In genomic region chr4:43286137-43286536, GRCh38 we compare ENCODE assay signal across 39 cellular contexts.
"Had no signal": no experiment of that assay in that cellular context is flagged by ENCODE, and none has a peak within 500 bp of the region (broad histone marks: within the 10 kb centered on the region; RNA-seq: fewer than 3 reads in every experiment).

No MANE protein-coding gene starts in this region.

- H3K4me3 Mint-ChIP-seq: activated naive CD4-positive, alpha-beta T cell treated with anti-CD3 and anti-CD28 coated beads for 36 hours; activated naive CD4-positive, alpha-beta T cell treated with anti-CD3 and anti-CD28 coated beads, Interleukin-2, amount 10 ng/mL, durations not matched to agents 7 days and 5 days; activated naive CD4-positive, alpha-beta T cell treated with anti-CD3 and anti-CD28 coated beads, Interleukin-2, amount 50 U/mL, for 24 hours; activated naive CD8-positive, alpha-beta T cell; activated naive CD8-positive, alpha-beta T cell treated with anti-CD3 and anti-CD28 coated beads for 36 hours; activated naive CD8-positive, alpha-beta T cell treated with anti-CD3 and anti-CD28 coated beads, Interleukin-2, amount 10 ng/mL, durations not matched to agents 7 days and 5 days; activated naive CD8-positive, alpha-beta T cell treated with anti-CD3 and anti-CD28 coated beads, Interleukin-2, amount 50 U/mL, for 24 hours; activated T-cell treated with anti-CD3 and anti-CD28 coated beads, Interleukin-2, amount 50 U/mL, for 24 hours; activated T-cell treated with anti-CD3 and anti-CD28 coated beads, Interleukin-2, amount 50 U/mL, for 4 hours; activated T-cell treated with anti-CD3 and anti-CD28 coated beads, Interleukin-2, amount 50 U/mL, for 72 hours; activated T-helper 1 cell treated with anti-CD3 and anti-CD28 coated beads, Interleukin-12 subunit alpha, Interleukin-12 subunit beta, Interleukin-2, Interleukin-4 antibody, amounts not matched to agents 30 ng/mL and 10 ng/mL and 1 ng/mL, durations not matched to agents 14 hours and 24 hours and 36 hours; activated T-helper 17 cell treated with anti-CD3 and anti-CD28 coated beads, Interleukin-2, amount 50 U/mL, for 72 hours; brain; central memory CD8-positive, alpha-beta T cell had no signal

- H3K27me3 ChIP-seq: adrenal gland, ascending aorta, body of pancreas, brain microvascular endothelial cell, breast epithelium, cardiac muscle cell had no signal

- DNase-seq: activated effector memory CD4-positive, alpha-beta T cell treated with anti-CD3 and anti-CD28 coated beads, Interleukin-2, amount 50 U/mL, for 16 hours; activated effector memory CD4-positive, alpha-beta T cell treated with Interleukin-2 at 50 U/mL for 16 hours; activated gamma-delta T cell; activated gamma-delta T cell treated with Interleukin-2 at 50 U/mL for 16 hours; activated naive CD4-positive, alpha-beta T cell; activated naive CD4-positive, alpha-beta T cell treated with anti-CD3 and anti-CD28 coated beads for 36 hours; activated naive CD4-positive, alpha-beta T cell treated with anti-CD3 and anti-CD28 coated beads, Interleukin-2, amount 10 ng/mL, durations not matched to agents 7 days and 5 days; activated naive CD4-positive, alpha-beta T cell treated with anti-CD3 and anti-CD28 coated beads, Interleukin-2, amount 50 U/mL, for 16 hours; activated naive CD4-positive, alpha-beta T cell treated with Interleukin-2 at 50 U/mL for 16 hours; activated naive CD8-positive, alpha-beta T cell treated with anti-CD3 and anti-CD28 coated beads for 36 hours; activated naive CD8-positive, alpha-beta T cell treated with anti-CD3 and anti-CD28 coated beads, Interleukin-2, amount 10 ng/mL, durations not matched to agents 7 days and 5 days; activated naive CD8-positive, alpha-beta T cell treated with anti-CD3 and anti-CD28 coated beads, Interleukin-2, amount 50 U/mL, for 24 hours; activated T-cell treated with anti-CD3 and anti-CD28 coated beads, Interleukin-2, amount 50 U/mL, for 1 hour; activated T-cell treated with anti-CD3 and anti-CD28 coated beads, Interleukin-2, amount 50 U/mL, for 24 hours; activated T-cell treated with anti-CD3 and anti-CD28 coated beads, Interleukin-2, amount 50 U/mL, for 4 hours; activated T-cell treated with anti-CD3 and anti-CD28 coated beads, Interleukin-2, amount 50 U/mL, for 48 hours; activated T-cell treated with anti-CD3 and anti-CD28 coated beads, Interleukin-2, amount 50 U/mL, for 72 hours; adrenal gland; amniotic stem cell; amygdala; anterior cingulate cortex; aorta; body of pancreas; brain microvascular endothelial cell; caudate nucleus; central memory CD4-positive, alpha-beta T cell; cerebellar nuclear complex had no signal

- ATAC-seq: activated naive CD4-positive, alpha-beta T cell treated with anti-CD3 and anti-CD28 coated beads, Interleukin-2, amount 50 U/mL, for 72 hours; activated naive CD8-positive, alpha-beta T cell treated with anti-CD3 and anti-CD28 coated beads, Interleukin-2, amount 50 U/mL, for 24 hours; activated T-cell treated with anti-CD3 and anti-CD28 coated beads, Interleukin-2, amount 50 U/mL, for 4 hours; activated T-cell treated with anti-CD3 and anti-CD28 coated beads, Interleukin-2, amount 50 U/mL, for 72 hours; activated T-helper 17 cell treated with anti-CD3 and anti-CD28 coated beads, Interleukin-2, amount 50 U/mL, for 72 hours; body of pancreas had no signal

- H3K9me3 Mint-ChIP-seq: activated naive CD8-positive, alpha-beta T cell treated with anti-CD3 and anti-CD28 coated beads for 36 hours; activated T-cell treated with anti-CD3 and anti-CD28 coated beads, Interleukin-2, amount 50 U/mL, for 24 hours had no signal

- H3K27ac Mint-ChIP-seq: activated naive CD4-positive, alpha-beta T cell treated with anti-CD3 and anti-CD28 coated beads for 36 hours; activated naive CD4-positive, alpha-beta T cell treated with anti-CD3 and anti-CD28 coated beads, Interleukin-2, amount 10 ng/mL, durations not matched to agents 7 days and 5 days; activated naive CD4-positive, alpha-beta T cell treated with anti-CD3 and anti-CD28 coated beads, Interleukin-2, amount 50 U/mL, for 24 hours; activated naive CD4-positive, alpha-beta T cell treated with anti-CD3 and anti-CD28 coated beads, Interleukin-2, amount 50 U/mL, for 72 hours; activated naive CD8-positive, alpha-beta T cell; activated naive CD8-positive, alpha-beta T cell treated with anti-CD3 and anti-CD28 coated beads for 36 hours; activated naive CD8-positive, alpha-beta T cell treated with anti-CD3 and anti-CD28 coated beads, Interleukin-2, amount 10 ng/mL, durations not matched to agents 7 days and 5 days; activated naive CD8-positive, alpha-beta T cell treated with anti-CD3 and anti-CD28 coated beads, Interleukin-2, amount 50 U/mL, for 24 hours; activated T-cell treated with anti-CD3 and anti-CD28 coated beads, Interleukin-2, amount 50 U/mL, for 24 hours; activated T-cell treated with anti-CD3 and anti-CD28 coated beads, Interleukin-2, amount 50 U/mL, for 72 hours; activated T-helper 1 cell treated with anti-CD3 and anti-CD28 coated beads, Interleukin-12 subunit alpha, Interleukin-12 subunit beta, Interleukin-2, Interleukin-4 antibody, amounts not matched to agents 30 ng/mL and 10 ng/mL and 1 ng/mL, durations not matched to agents 14 hours and 24 hours and 36 hours; activated T-helper 17 cell treated with anti-CD3 and anti-CD28 coated beads, Interleukin-2, amount 50 U/mL, for 72 hours; brain had no signal

- H3K36me3 ChIP-seq: adrenal gland, ascending aorta, brain microvascular endothelial cell, breast epithelium, cardiac muscle cell had no signal

- FAIRE-seq: astrocyte, bronchial epithelial cell had no signal

- H3K4me3 ChIP-seq: adrenal gland, ascending aorta, body of pancreas, breast epithelium, cardiac muscle cell had no signal

- H3K27me3 Mint-ChIP-seq: activated naive CD4-positive, alpha-beta T cell treated with anti-CD3 and anti-CD28 coated beads, Interleukin-2, amount 10 ng/mL, durations not matched to agents 7 days and 5 days; activated naive CD4-positive, alpha-beta T cell treated with anti-CD3 and anti-CD28 coated beads, Interleukin-2, amount 50 U/mL, for 24 hours; activated naive CD8-positive, alpha-beta T cell; activated naive CD8-positive, alpha-beta T cell treated with anti-CD3 and anti-CD28 coated beads for 36 hours; activated naive CD8-positive, alpha-beta T cell treated with anti-CD3 and anti-CD28 coated beads, Interleukin-2, amount 10 ng/mL, durations not matched to agents 7 days and 5 days; activated naive CD8-positive, alpha-beta T cell treated with anti-CD3 and anti-CD28 coated beads, Interleukin-2, amount 50 U/mL, for 24 hours; activated T-cell treated with anti-CD3 and anti-CD28 coated beads, Interleukin-2, amount 50 U/mL, for 24 hours; activated T-helper 17 cell treated with anti-CD3 and anti-CD28 coated beads, Interleukin-2, amount 50 U/mL, for 72 hours; brain; central memory CD8-positive, alpha-beta T cell had no signal

- H3K9me3 ChIP-seq: adrenal gland, ascending aorta, body of pancreas, breast epithelium had no signal

- H3K4me1 ChIP-seq: adrenal gland, ascending aorta, body of pancreas, breast epithelium had no signal

- H3K4me1 Mint-ChIP-seq: activated naive CD4-positive, alpha-beta T cell treated with anti-CD3 and anti-CD28 coated beads, Interleukin-2, amount 10 ng/mL, durations not matched to agents 7 days and 5 days; activated naive CD4-positive, alpha-beta T cell treated with anti-CD3 and anti-CD28 coated beads, Interleukin-2, amount 50 U/mL, for 24 hours; activated naive CD8-positive, alpha-beta T cell treated with anti-CD3 and anti-CD28 coated beads for 36 hours; activated naive CD8-positive, alpha-beta T cell treated with anti-CD3 and anti-CD28 coated beads, Interleukin-2, amount 10 ng/mL, durations not matched to agents 7 days and 5 days; activated naive CD8-positive, alpha-beta T cell treated with anti-CD3 and anti-CD28 coated beads, Interleukin-2, amount 50 U/mL, for 24 hours; activated T-helper 17 cell treated with anti-CD3 and anti-CD28 coated beads, Interleukin-2, amount 50 U/mL, for 72 hours; brain; central memory CD8-positive, alpha-beta T cell had no signal

- H3K36me3 Mint-ChIP-seq: activated naive CD4-positive, alpha-beta T cell treated with anti-CD3 and anti-CD28 coated beads, Interleukin-2, amount 10 ng/mL, durations not matched to agents 7 days and 5 days; activated naive CD4-positive, alpha-beta T cell treated with anti-CD3 and anti-CD28 coated beads, Interleukin-2, amount 50 U/mL, for 24 hours; activated naive CD4-positive, alpha-beta T cell treated with anti-CD3 and anti-CD28 coated beads, Interleukin-2, amount 50 U/mL, for 72 hours; activated naive CD8-positive, alpha-beta T cell; activated naive CD8-positive, alpha-beta T cell treated with anti-CD3 and anti-CD28 coated beads for 36 hours; activated naive CD8-positive, alpha-beta T cell treated with anti-CD3 and anti-CD28 coated beads, Interleukin-2, amount 10 ng/mL, durations not matched to agents 7 days and 5 days; brain had no signal

- H3K27ac ChIP-seq: adrenal gland, ascending aorta, body of pancreas, brain microvascular endothelial cell, breast epithelium, cardiac muscle cell had no signal
